24 cellular contexts compared by ENCODE assay signal in the genomic region with DNA sequence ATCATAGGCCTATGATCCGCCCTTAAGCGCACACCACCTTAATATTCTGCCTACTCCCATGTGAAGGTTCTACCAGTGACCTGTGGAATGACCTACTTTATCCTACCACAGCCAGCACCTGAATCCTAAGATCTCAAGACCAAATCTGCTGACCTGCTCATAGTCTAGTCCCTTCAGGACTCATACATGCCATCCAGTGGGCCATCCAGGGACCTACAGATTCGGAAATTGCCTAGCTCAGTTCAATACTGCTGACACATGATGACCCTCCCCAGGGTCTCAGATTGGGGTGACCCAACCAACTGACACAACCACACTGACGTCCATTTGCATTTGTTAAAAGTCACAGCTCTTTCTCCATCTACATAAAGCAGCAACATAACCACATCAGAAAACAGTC.
A peak's percentile ranks its signal among the peaks of the same experiment; 100 is the strongest.
DNase-seq lines count a peak whose midpoint lies in the region; ATAC-seq and TF ChIP-seq lines count a peak whose summit lies in the region.
"Had no signal": no experiment of that assay in that cellular context is flagged by ENCODE, and none has a peak within 500 bp of the region (broad histone marks: within the 10 kb centered on the region; RNA-seq: fewer than 3 reads in every experiment).

No MANE protein-coding gene starts in this region.

- no peaks in the 10 kb centered on the region for H3K36me3 ChIP-seq in BE2C
- H3K36me3 ChIP-seq: heart left ventricle, lower lobe of right lung had no signal

- no peaks in the 10 kb centered on the region for H3K9me3 ChIP-seq in BE2C
- H3K9me3 ChIP-seq: lower lobe of right lung, mucosa of descending colon had no signal

- TF ChIP-seq POLR2A in NB4 (IDR thresholded peaks at IDR 0.05; ENCODE audit: extremely low read depth, insufficient read length), result no peak

- H3K27me3 ChIP-seq in BE2C, result no peaks in the 10 kb centered on the region
- H3K27me3 ChIP-seq: foreskin keratinocyte, heart left ventricle had no signal

- H3K4me3 ChIP-seq in BE2C (ENCODE audit: low read depth, low read length), result no peak overlapping the region
- no peak overlapping the region for H3K4me3 ChIP-seq in NB4 (ENCODE audit: low read depth, low read length)
- H3K4me3 ChIP-seq: heart left ventricle, lower lobe of right lung, mucosa of descending colon had no signal

- peak; percentile 84 for ATAC-seq in HG03025 (IDR thresholded peaks at IDR 0.05; ENCODE audit: low FRiP score, unreplicated experiment)
- no peak for ATAC-seq in GM18519 (IDR thresholded peaks at IDR 0.05; ENCODE audit: low FRiP score, unreplicated experiment)
- ATAC-seq in GM18502 (IDR thresholded peaks at IDR 0.05; ENCODE audit: poor library complexity, unreplicated experiment), result no peak
- ATAC-seq: activated naive CD8-positive, alpha-beta T cell treated with anti-CD3 and anti-CD28 coated beads, Interleukin-2, amount 50 U/mL, for 24 hours; esophagus mucosa; foreskin keratinocyte; heart left ventricle; lower lobe of right lung; mucosa of descending colon; natural killer cell treated with Interleukin-12 subunit alpha and Interleukin-12 subunit beta and Interleukin-15 and Interleukin-18, amount 100 ng/mL, for 72 hours; stimulated activated naive B cell treated with anti-CD40 and anti-IgM and Interleukin-4, amounts not matched to agents 10 μg/mL and 1 μg/mL and 100 μg/mL, for 72 hours had no signal

- TF ChIP-seq CTCF in BE2C (IDR thresholded peaks at IDR 0.05; ENCODE audit: low read depth, low read length) (0 out of 2 replicates have a peak, but pooled peaks have one; percentile 5), NB4 (IDR thresholded peaks at IDR 0.05; ENCODE audit: low read depth, low read length) (no peak)

- DNase-seq in BE2C, result no peak
- peak; percentile 1 for DNase-seq in NB4 (ENCODE audit: low read depth)
- peak; percentile 28 for DNase-seq in iPS-NIHi7 (ENCODE audit: extremely low spot score)
- no peak for DNase-seq in amniotic stem cell (lab: John Stamatoyannopoulos, UW)
- no peak for DNase-seq in activated CD4-positive, alpha-beta T cell treated with anti-CD3 and anti-CD28 coated beads, Interleukin-2, amount 50 U/mL, for 4 hours
- DNase-seq: activated CD4-positive, alpha-beta memory T cell treated with anti-CD3 and anti-CD28 coated beads, Interleukin-2, amount 10 ng/mL, durations not matched to agents 7 days and 5 days; activated CD4-positive, alpha-beta T cell treated with anti-CD3 and anti-CD28 coated beads for 1 hour; activated CD8-positive, alpha-beta memory T cell treated with anti-CD3 and anti-CD28 coated beads, Interleukin-2, amount 50 U/mL, for 4 hours; activated naive CD4-positive, alpha-beta T cell; activated naive CD8-positive, alpha-beta T cell treated with anti-CD3 and anti-CD28 coated beads, Interleukin-2, amount 50 U/mL, for 24 hours; Calu3; foreskin keratinocyte; heart left ventricle; Kasumi-1; lower lobe of right lung; mucosa of descending colon; NCI-H146; NCI-H345; stimulated activated naive B cell treated with anti-CD40 and anti-IgM and Interleukin-4, amounts not matched to agents 10 μg/mL and 1 μg/mL and 100 μg/mL, for 72 hours had no signal

- no peaks in the 10 kb centered on the region for H3K4me1 ChIP-seq in BE2C
- H3K4me1 ChIP-seq: foreskin keratinocyte, heart left ventricle, lower lobe of right lung had no signal

Comparison
In these comparisons a context has a peak if more than half of its experiments do, and no peak if none do; other contexts are left out.
1. DNase-seq: peak in NB4 (single experiment) and iPS-NIHi7 (single experiment); none in BE2C (single experiment), amniotic stem cell (single experiment) and activated CD4-positive, alpha-beta T cell treated with anti-CD3 and anti-CD28 coated beads, Interleukin-2, amount 50 U/mL, for 4 hours (0 of 2).